Comparison of ENCODE assay signal across 2 cellular contexts in genomic region chr16:70433456-70434103, GRCh38.
TF ChIP-seq lines count a peak whose summit lies in the region.

No MANE protein-coding gene starts in this region.

TF ChIP-seq in GM12878, 131 proteins besides CTCF, POLR2A, EP300 and RAD21:
- TF ChIP-seq KDM1A (IDR thresholded peaks at IDR 0.05; ENCODE audit: borderline replicate concordance) (no peak), SIX5 (IDR thresholded peaks at IDR 0.05; ENCODE audit: low read depth, low read length, severe bottlenecking) (no peak), NFXL1 (IDR thresholded peaks at IDR 0.05; ENCODE audit: borderline replicate concordance) (no peak), SMAD1 (IDR thresholded peaks at IDR 0.05; ENCODE audit: low read depth, partially characterized antibody) (no peak), CBX3 (IDR thresholded peaks at IDR 0.05; ENCODE audit: borderline replicate concordance, low read depth) (no peak), SPI1 (IDR thresholded peaks at IDR 0.05; ENCODE audit: borderline replicate concordance, insufficient read depth, low read depth, low read length) (peak; percentile 24; the same call in 1 of the 2 replicates), CHD1 (IDR thresholded peaks at IDR 0.05; ENCODE audit: low read depth, low read length) (no peak)

TF ChIP-seq in HepG2, 621 proteins besides CTCF, POLR2A, EP300 and RAD21:
- TF ChIP-seq HCFC1 (IDR thresholded peaks at IDR 0.05; ENCODE audit: low read depth, low read length) (no peak), AGO2 (optimal IDR thresholded peaks at IDR 0.05; ENCODE audit: low read depth, low read length) (no peak), ZNF788 (CRISPR knock-in tag; IDR thresholded peaks at IDR 0.05; ENCODE audit: borderline replicate concordance) (no peak; the same call in 1 of the 2 replicates), HDAC6 (IDR thresholded peaks at IDR 0.05; ENCODE audit: low read depth, low read length) (no peak), KLF6 (CRISPR knock-in tag; IDR thresholded peaks at IDR 0.05) (no peak)
